8 cellular contexts compared by ENCODE assay signal in the genomic region with DNA sequence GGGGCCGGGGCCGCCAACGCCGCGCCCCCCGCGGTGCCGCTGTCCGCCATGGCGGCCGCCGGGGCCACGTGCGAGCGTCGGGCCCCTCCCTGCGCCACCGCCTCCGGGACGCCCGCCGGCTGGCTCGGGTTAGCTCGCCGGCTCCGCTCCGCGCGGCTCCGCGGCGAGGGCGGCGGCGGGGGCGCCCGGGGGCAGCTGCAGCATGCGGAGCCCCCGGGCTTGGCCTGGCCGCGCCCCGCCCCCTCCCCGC. TPM values are rescaled to one million over a fixed set of nuclear protein-coding genes. Genes with fewer than 3 reads are reported as not detected.
A peak's percentile ranks its signal among the peaks of the same experiment; 100 is the strongest.
DNase-seq lines count a peak whose midpoint lies in the region; TF ChIP-seq lines count a peak whose summit lies in the region.
"Not testable (repeated sequence)": the region's sequence is repeated elsewhere in the genome, so short reads cannot be mapped to it uniquely, and the experiment has no call there.

No MANE protein-coding gene starts in this region.

- H3K27ac ChIP-seq in KMS-11 = peak overlapping the region; percentile 66

- not testable (repeated sequence) for H3K27me3 ChIP-seq in GM06990 (replicated peaks; ENCODE audit: control insufficient read depth, insufficient read depth, low read length); KMS-11 (ENCODE audit: insufficient read depth, low read depth); neuron (ENCODE audit: insufficient read depth, low read length)

- H3K27me3 Mint-ChIP-seq in activated CD4-positive, alpha-beta memory T cell treated with anti-CD3 and anti-CD28 coated beads for 36 hours; chondrocyte (ENCODE audit: low read depth); type B pancreatic cell: not testable (repeated sequence)

- DNase-seq in GM06990 (ENCODE audit: extremely low read depth, insufficient read length); HFF-Myc (ENCODE audit: extremely low read depth, low read depth); activated CD4-positive, alpha-beta memory T cell treated with anti-CD3 and anti-CD28 coated beads for 36 hours; chondrocyte (ENCODE audit: low spot score); type B pancreatic cell (ENCODE audit: extremely low spot score, unreplicated experiment): not testable (repeated sequence)

- not testable (repeated sequence) for H3K9me3 Mint-ChIP-seq in activated CD4-positive, alpha-beta memory T cell treated with anti-CD3 and anti-CD28 coated beads for 36 hours; chondrocyte (ENCODE audit: low read depth); type B pancreatic cell

- H3K36me3 Mint-ChIP-seq in activated CD4-positive, alpha-beta memory T cell treated with anti-CD3 and anti-CD28 coated beads for 36 hours = peaks cover 10% of the 10 kb centered on the region
- H3K36me3 Mint-ChIP-seq in chondrocyte (ENCODE audit: low read depth); type B pancreatic cell: not testable (repeated sequence)

- not testable (repeated sequence) for H3K4me2 ChIP-seq in KMS-11

- H3K4me1 Mint-ChIP-seq in activated CD4-positive, alpha-beta memory T cell treated with anti-CD3 and anti-CD28 coated beads for 36 hours (ENCODE audit: low read depth) = peaks cover 31% of the 10 kb centered on the region
- H3K4me1 Mint-ChIP-seq in chondrocyte (ENCODE audit: low read depth) = peaks cover 37% of the 10 kb centered on the region
- H3K4me1 Mint-ChIP-seq in type B pancreatic cell (ENCODE audit: unreplicated experiment) = peaks cover 16% of the 10 kb centered on the region

- H4K20me1 ChIP-seq in KMS-11 (ENCODE audit: insufficient read depth) = not testable (repeated sequence)

- intact Hi-C loops in activated CD4-positive, alpha-beta memory T cell treated with anti-CD3 and anti-CD28 coated beads for 36 hours (cut with micrococcal nuclease) = loop anchor here (1.0 to 10.0 kb wide), 3 partner anchors 24 to 868 kb away; a partner anchor contains a TSS

- H3K36me3 ChIP-seq in GM06990 (ENCODE audit: control insufficient read depth, insufficient read depth, low read length) (peaks cover 13% of the 10 kb centered on the region), neuron (ENCODE audit: insufficient read depth, low read length) (peaks cover 15% of the 10 kb centered on the region)
- not testable (repeated sequence) for H3K36me3 ChIP-seq in KMS-11 (ENCODE audit: insufficient read depth)

- peak overlapping the region; percentile 78 for H3K4me3 Mint-ChIP-seq in activated CD4-positive, alpha-beta memory T cell treated with anti-CD3 and anti-CD28 coated beads for 36 hours
- H3K4me3 Mint-ChIP-seq in chondrocyte (ENCODE audit: unreplicated experiment) = peak overlapping the region; percentile 84
- H3K4me3 Mint-ChIP-seq in type B pancreatic cell = peak overlapping the region; percentile 94

- H2AFZ ChIP-seq in KMS-11 (ENCODE audit: low read depth); neuron (ENCODE audit: low read depth, low read length): not testable (repeated sequence)

- not testable (repeated sequence) for H3K27ac Mint-ChIP-seq in activated CD4-positive, alpha-beta memory T cell treated with anti-CD3 and anti-CD28 coated beads for 36 hours; chondrocyte (ENCODE audit: unreplicated experiment); type B pancreatic cell

- not testable (repeated sequence) for H3K9me3 ChIP-seq in neuron (ENCODE audit: low read length)

- peaks cover 21% of the 10 kb centered on the region for H3K4me1 ChIP-seq in KMS-11 (ENCODE audit: low read depth, poor library complexity, severe bottlenecking)
- peaks cover 48% of the 10 kb centered on the region for H3K4me1 ChIP-seq in neuron (ENCODE audit: insufficient read depth, low read length)

- H3K79me2 ChIP-seq in KMS-11 (ENCODE audit: insufficient read depth, low read depth) = peaks cover 31% of the 10 kb centered on the region

- POLR2A ChIA-PET in activated CD4-positive, alpha-beta memory T cell treated with anti-CD3 and anti-CD28 coated beads for 36 hours (lab: Charles Lee) = interaction anchor here (0.6 to 3.0 kb wide), 11 partner anchors 13 to 1364 kb away, joined by 3 to 22 read pairs (median 6); a partner anchor contains a TSS

- CTCF ChIA-PET in activated CD4-positive, alpha-beta memory T cell treated with anti-CD3 and anti-CD28 coated beads for 36 hours (lab: Charles Lee) = interaction anchor here (0.6 to 5.0 kb wide), 7 partner anchors 17 to 85 kb away, joined by 3 to 28 read pairs (median 6); a partner anchor contains a TSS

- not testable (repeated sequence) for TF ChIP-seq CTCF in GM06990 (IDR thresholded peaks at IDR 0.05; ENCODE audit: insufficient read depth, low read length, poor library complexity, severe bottlenecking); HFF-Myc (IDR thresholded peaks at IDR 0.05; ENCODE audit: low read depth, low read length, missing control alignments); KMS-11 (conservative IDR thresholded peaks at IDR 0.05; ENCODE audit: low read depth, low read length); chondrocyte (IDR thresholded peaks at IDR 0.05); type B pancreatic cell (conservative IDR thresholded peaks at IDR 0.05)

- peak overlapping the region; percentile 81 for H3K9ac ChIP-seq in KMS-11

- peak overlapping the region; percentile 93 for H3K4me3 ChIP-seq in GM06990 (replicated peaks; ENCODE audit: low read depth, low read length)
- peak overlapping the region; percentile 99 for H3K4me3 ChIP-seq in HFF-Myc (replicated peaks; ENCODE audit: low read depth, low read length)
- H3K4me3 ChIP-seq in KMS-11 (IDR thresholded peaks at IDR 0.05; ENCODE audit: insufficient read depth, low read depth, low read length) = not testable (repeated sequence)
- peak overlapping the region; percentile 97 for H3K4me3 ChIP-seq in iPS-11a (ENCODE audit: low read depth, low read length)
- H3K4me3 ChIP-seq in neuron (ENCODE audit: low read length) = peak overlapping the region; percentile 85

RNA-seq across cellular contexts. Expression of a gene that starts 0.2 kb away (rescaled TPM):
- 100 to 1,000 TPM; 238 to 242 TPM for total RNA-seq in activated CD4-positive, alpha-beta memory T cell treated with anti-CD3 and anti-CD28 coated beads for 36 hours
- 280 to 358 TPM (median 322 TPM) in 3 replicates for total RNA-seq in chondrocyte
- total RNA-seq in type B pancreatic cell (ENCODE audit: low replicate concordance) = 187 and 274 TPM in 2 replicates

RNA-seq across cellular contexts. Expression of a gene that starts 4.8 kb away (rescaled TPM):
- total RNA-seq in activated CD4-positive, alpha-beta memory T cell treated with anti-CD3 and anti-CD28 coated beads for 36 hours = 10 to 100 TPM; 10.4 to 12.3 TPM
- total RNA-seq in chondrocyte (35.5 to 51.4 TPM (median 47.2 TPM) in 3 replicates), type B pancreatic cell (ENCODE audit: low replicate concordance) (40.7 and 56.2 TPM in 2 replicates)

RNA-seq across cellular contexts. Expression of a gene that starts 5.7 kb away (rescaled TPM):
- total RNA-seq in activated CD4-positive, alpha-beta memory T cell treated with anti-CD3 and anti-CD28 coated beads for 36 hours = 10 to 100 TPM; 28.7 to 34.9 TPM
- 42.1 to 54.3 TPM (median 43.0 TPM) in 3 replicates for total RNA-seq in chondrocyte
- total RNA-seq in type B pancreatic cell (ENCODE audit: low replicate concordance) = 52.8 and 69.6 TPM in 2 replicates

RNA-seq across cellular contexts. Expression of a gene that starts 12.2 kb away (rescaled TPM):
- total RNA-seq in activated CD4-positive, alpha-beta memory T cell treated with anti-CD3 and anti-CD28 coated beads for 36 hours = 10 to 100 TPM; 78.9 to 82.1 TPM
- total RNA-seq in chondrocyte = 165 to 209 TPM (median 168 TPM) in 3 replicates
- 66.3 and 71.8 TPM in 2 replicates for total RNA-seq in type B pancreatic cell (ENCODE audit: low replicate concordance)

RNA-seq across cellular contexts. Expression of a gene that starts 16.2 kb away (rescaled TPM):
- total RNA-seq in activated CD4-positive, alpha-beta memory T cell treated with anti-CD3 and anti-CD28 coated beads for 36 hours = 10 to 100 TPM; 22.5 to 26.2 TPM
- total RNA-seq in chondrocyte (27.0 to 31.6 TPM (median 28.9 TPM) in 3 replicates), type B pancreatic cell (ENCODE audit: low replicate concordance) (48.2 and 50.8 TPM in 2 replicates)
